11 cellular contexts compared by ENCODE assay signal in genomic region chr5:73031839-73032238, GRCh38.
DNase-seq lines count a peak whose midpoint lies in the region; ATAC-seq, FAIRE-seq and TF ChIP-seq lines count a peak whose summit lies in the region.
"Had no signal": no experiment of that assay in that cellular context is flagged by ENCODE, and none has a peak within 500 bp of the region (broad histone marks: within the 10 kb centered on the region; RNA-seq: fewer than 3 reads in every experiment).

No MANE protein-coding gene starts in this region.

- dilution Hi-C loops in keratinocyte (cut with MboI; ENCODE audit: extremely low pct_ligation_motif_present, low sequenced_read_pairs), result no loop called here

- TF ChIP-seq CTCF in keratinocyte (optimal IDR thresholded peaks at IDR 0.05 in 1 of 3, IDR thresholded peaks at IDR 0.05 in 1 of 3, conservative IDR thresholded peaks at IDR 0.05 in 1 of 3; ENCODE audit: extremely low read depth in 1 of 3, insufficient read depth in 2 of 3, low read length in 3 of 3) (no peak), D721Med (IDR thresholded peaks at IDR 0.05; ENCODE audit: insufficient read depth, missing control alignments) (no peak)

- H3K27me3 ChIP-seq in adipocyte (replicated peaks; ENCODE audit: control insufficient read depth, insufficient read depth, low read length), result no peaks in the 10 kb centered on the region
- H3K27me3 ChIP-seq in keratinocyte (ENCODE audit: control insufficient read depth, extremely low read depth, insufficient read depth, low read length), result no peaks in the 10 kb centered on the region
- no peaks in the 10 kb centered on the region for H3K27me3 ChIP-seq in CD8-positive, alpha-beta memory T cell (ENCODE audit: insufficient read depth, low read length, poor library complexity, severe bottlenecking)

- H3K27me3 Mint-ChIP-seq in activated CD4-positive, alpha-beta memory T cell treated with anti-CD3 and anti-CD28 coated beads, Interleukin-2, amount 10 ng/mL, durations not matched to agents 7 days and 5 days, result no peaks in the 10 kb centered on the region
- H3K27me3 Mint-ChIP-seq in CD8-positive, alpha-beta memory T cell, result no peaks in the 10 kb centered on the region

- no peak overlapping the region for H3K27ac Mint-ChIP-seq in activated CD4-positive, alpha-beta memory T cell treated with anti-CD3 and anti-CD28 coated beads, Interleukin-2, amount 10 ng/mL, durations not matched to agents 7 days and 5 days
- H3K27ac Mint-ChIP-seq in CD8-positive, alpha-beta memory T cell, result no peak overlapping the region

- H3K4me1 Mint-ChIP-seq in activated CD4-positive, alpha-beta memory T cell treated with anti-CD3 and anti-CD28 coated beads, Interleukin-2, amount 10 ng/mL, durations not matched to agents 7 days and 5 days, result no peaks in the 10 kb centered on the region
- H3K4me1 Mint-ChIP-seq in CD8-positive, alpha-beta memory T cell, result no peaks in the 10 kb centered on the region

- no peak overlapping the region for H3K4me3 Mint-ChIP-seq in activated CD4-positive, alpha-beta memory T cell treated with anti-CD3 and anti-CD28 coated beads, Interleukin-2, amount 10 ng/mL, durations not matched to agents 7 days and 5 days
- no peak overlapping the region for H3K4me3 Mint-ChIP-seq in CD8-positive, alpha-beta memory T cell

- no peaks in the 10 kb centered on the region for H3K9me3 Mint-ChIP-seq in activated CD4-positive, alpha-beta memory T cell treated with anti-CD3 and anti-CD28 coated beads, Interleukin-2, amount 10 ng/mL, durations not matched to agents 7 days and 5 days
- no peaks in the 10 kb centered on the region for H3K9me3 Mint-ChIP-seq in CD8-positive, alpha-beta memory T cell

- no peaks in the 10 kb centered on the region for H3K36me3 Mint-ChIP-seq in activated CD4-positive, alpha-beta memory T cell treated with anti-CD3 and anti-CD28 coated beads, Interleukin-2, amount 10 ng/mL, durations not matched to agents 7 days and 5 days (ENCODE audit: low read depth)
- peaks cover 0 to 8% (median 2%) of the 10 kb centered on the region in 3 donors for H3K36me3 Mint-ChIP-seq in CD8-positive, alpha-beta memory T cell

- peak overlapping the region; percentile 90 for H3K4me2 ChIP-seq in keratinocyte (ENCODE audit: control insufficient read depth, extremely low read depth, insufficient read depth, low read depth, low read length)

- H3K27ac ChIP-seq in keratinocyte (ENCODE audit: control insufficient read depth, insufficient read depth, low read length), result peak overlapping the region; percentile 81
- no peak overlapping the region for H3K27ac ChIP-seq in CD8-positive, alpha-beta memory T cell (ENCODE audit: low read depth, low read length)

- POLR2A ChIA-PET in activated CD4-positive, alpha-beta memory T cell treated with anti-CD3 and anti-CD28 coated beads, Interleukin-2, amount 10 ng/mL, durations not matched to agents 7 days and 5 days (lab: Charles Lee), result no interaction called here
- POLR2A ChIA-PET in CD8-positive, alpha-beta memory T cell (lab: Charles Lee), result no interaction called here

- no peak for ATAC-seq in GM18517 (IDR thresholded peaks at IDR 0.05; ENCODE audit: unreplicated experiment)

- CTCF ChIA-PET in activated CD4-positive, alpha-beta memory T cell treated with anti-CD3 and anti-CD28 coated beads, Interleukin-2, amount 10 ng/mL, durations not matched to agents 7 days and 5 days (lab: Charles Lee), result no interaction called here
- CTCF ChIA-PET in CD8-positive, alpha-beta memory T cell (lab: Charles Lee), result no interaction called here

- H3K4me3 ChIP-seq in adipocyte (ENCODE audit: low read length) (no peak overlapping the region), keratinocyte (ENCODE audit: control insufficient read depth in 2 of 3, extremely low read depth in 1 of 3, insufficient read depth in 2 of 3, low read depth in 1 of 3, low read length in 3 of 3) (no peak overlapping the region)
- H3K4me3 ChIP-seq in CD8-positive, alpha-beta memory T cell (ENCODE audit: low read length), result no peak overlapping the region
- H3K4me3 ChIP-seq: smooth muscle cell had no signal

- peak; percentile 45 for DNase-seq in COLO668 (lab: John Stamatoyannopoulos, UW; ENCODE audit: unreplicated experiment)
- peak; percentile 11 for DNase-seq in NCI-H1092 (lab: John Stamatoyannopoulos, UW)
- peak; percentile 80 for DNase-seq in adipocyte (ENCODE audit: low read depth)
- DNase-seq in keratinocyte (ENCODE audit: low read depth, low spot score), result peak; percentile 58
- no peak for DNase-seq in D721Med (ENCODE audit: insufficient read length, low spot score)
- no peak for DNase-seq in activated CD4-positive, alpha-beta memory T cell treated with anti-CD3 and anti-CD28 coated beads, Interleukin-2, amount 10 ng/mL, durations not matched to agents 7 days and 5 days
- DNase-seq in CD8-positive, alpha-beta memory T cell, result no peak
- DNase-seq: activated T-cell treated with anti-CD3 and anti-CD28 coated beads for 4 hours, NCI-H2029 treated with DMSO at 0.1 percent for 48 hours had no signal

- H4K20me1 ChIP-seq in keratinocyte (ENCODE audit: control insufficient read depth, extremely low read depth, insufficient read depth, low read length), result no peaks in the 10 kb centered on the region

- no peak overlapping the region for H3K9ac ChIP-seq in adipocyte (ENCODE audit: low read length)
- no peak overlapping the region for H3K9ac ChIP-seq in keratinocyte (ENCODE audit: control insufficient read depth, extremely low read depth, insufficient read depth, low read length)

- H3K4me1 ChIP-seq in adipocyte (ENCODE audit: control insufficient read depth, insufficient read depth, low read length), result peaks cover 17% of the 10 kb centered on the region
- peaks cover 29% of the 10 kb centered on the region for H3K4me1 ChIP-seq in keratinocyte (ENCODE audit: control insufficient read depth, extremely low read depth, insufficient read depth, low read length)
- no peaks in the 10 kb centered on the region for H3K4me1 ChIP-seq in CD8-positive, alpha-beta memory T cell (ENCODE audit: insufficient read depth, low read length)

- no peak overlapping the region for H2AFZ ChIP-seq in keratinocyte (ENCODE audit: control insufficient read depth, low read length)

- no peaks in the 10 kb centered on the region for H3K9me3 ChIP-seq in adipocyte (ENCODE audit: control insufficient read depth, low read length)
- no peaks in the 10 kb centered on the region for H3K9me3 ChIP-seq in keratinocyte (ENCODE audit: control insufficient read depth, low read depth, low read length)
- H3K9me3 ChIP-seq in CD8-positive, alpha-beta memory T cell (ENCODE audit: low read length), result no peaks in the 10 kb centered on the region

- H3K9me1 ChIP-seq in keratinocyte (ENCODE audit: control insufficient read depth, extremely low read depth, insufficient read depth, low read length), result no peaks in the 10 kb centered on the region

- no peaks in the 10 kb centered on the region for H3K79me2 ChIP-seq in keratinocyte (ENCODE audit: control insufficient read depth, insufficient read depth, low read length)

- FAIRE-seq in keratinocyte (lab: Jason Lieb, UNC) (peak; percentile 82), D721Med (lab: Jason Lieb, UNC) (no peak)

- H3K36me3 ChIP-seq in adipocyte (ENCODE audit: control insufficient read depth, insufficient read depth, low read length, severe bottlenecking), result peaks cover 16% of the 10 kb centered on the region
- H3K36me3 ChIP-seq in keratinocyte (ENCODE audit: control insufficient read depth in 2 of 2, extremely low read depth in 1 of 2, insufficient read depth in 2 of 2, low read length in 2 of 2), result peaks cover 3% of the 10 kb centered on the region in 2 experiments
- H3K36me3 ChIP-seq in CD8-positive, alpha-beta memory T cell (ENCODE audit: insufficient read depth, low read length), result no peaks in the 10 kb centered on the region

Comparison
In these comparisons a context has a peak if more than half of its experiments do, and no peak if none do; other contexts are left out.
1. DNase-seq: peak in COLO668 (single experiment), NCI-H1092 (single experiment), adipocyte (single experiment) and keratinocyte (single experiment); none in D721Med (single experiment), activated CD4-positive, alpha-beta memory T cell treated with anti-CD3 and anti-CD28 coated beads, Interleukin-2, amount 10 ng/mL, durations not matched to agents 7 days and 5 days (single experiment) and CD8-positive, alpha-beta memory T cell (0 of 5).